Comparison of ENCODE assay signal across 1 cellular context in the genomic region with DNA sequence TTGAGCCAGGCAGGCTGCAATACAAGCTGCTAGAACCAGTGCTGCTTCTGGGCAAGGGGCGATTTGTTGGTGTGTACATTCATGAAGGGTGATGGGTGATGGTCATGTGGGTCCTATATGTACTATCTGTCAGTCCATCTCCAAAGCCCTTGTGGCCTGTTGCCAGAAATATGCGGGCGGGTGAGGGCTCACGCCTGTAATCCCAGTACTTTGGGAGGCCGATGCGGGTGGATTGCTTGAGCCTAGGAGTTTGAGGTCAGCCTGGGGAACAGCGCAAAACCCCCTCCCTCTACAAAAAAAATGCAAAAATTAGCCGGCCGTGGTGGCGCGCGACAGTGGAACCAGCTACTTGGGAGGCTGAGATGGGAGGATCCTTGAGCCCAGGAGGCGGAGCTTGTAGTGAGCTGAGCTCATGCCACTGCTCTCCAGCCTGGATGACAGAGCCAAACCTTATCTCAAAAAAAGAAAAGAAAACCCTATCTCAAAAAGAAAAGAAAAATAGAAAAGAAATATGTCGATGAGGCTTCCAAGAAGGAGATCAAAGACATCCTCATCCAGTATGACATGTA.
TF ChIP-seq lines count a peak whose summit lies in the region.

No MANE protein-coding gene starts in this region.

TF ChIP-seq in K562, 482 proteins besides CTCF, POLR2A, EP300 and RAD21:
- TF ChIP-seq TGIF2 (CRISPR knock-in tag; IDR thresholded peaks at IDR 0.05) (no peak), C11orf30 (IDR thresholded peaks at IDR 0.05; ENCODE audit: low read depth) (peak; percentile 36; the same call in 1 of the 2 replicates), DPF2 (IDR thresholded peaks at IDR 0.05) (0 out of 2 replicates have a peak, but pooled peaks have one; percentile 27), TAF1 (IDR thresholded peaks at IDR 0.05; ENCODE audit: control insufficient read depth, extremely low read depth, insufficient read depth, low read length, severe bottlenecking) (no peak), NFE2 (IDR thresholded peaks at IDR 0.05; ENCODE audit: low read depth) (0 out of 2 replicates have a peak, but pooled peaks have one; percentile 28), KHSRP (IDR thresholded peaks at IDR 0.05) (no peak), NFIC (IDR thresholded peaks at IDR 0.05) (peak; percentile 64), MAFG (tag; conservative IDR thresholded peaks at IDR 0.05) (0 out of 2 replicates have a peak, but pooled peaks have one; percentile 18), ZC3H11A (IDR thresholded peaks at IDR 0.05; ENCODE audit: low read depth, low read length) (no peak)
- TF ChIP-seq, protein P1, sequence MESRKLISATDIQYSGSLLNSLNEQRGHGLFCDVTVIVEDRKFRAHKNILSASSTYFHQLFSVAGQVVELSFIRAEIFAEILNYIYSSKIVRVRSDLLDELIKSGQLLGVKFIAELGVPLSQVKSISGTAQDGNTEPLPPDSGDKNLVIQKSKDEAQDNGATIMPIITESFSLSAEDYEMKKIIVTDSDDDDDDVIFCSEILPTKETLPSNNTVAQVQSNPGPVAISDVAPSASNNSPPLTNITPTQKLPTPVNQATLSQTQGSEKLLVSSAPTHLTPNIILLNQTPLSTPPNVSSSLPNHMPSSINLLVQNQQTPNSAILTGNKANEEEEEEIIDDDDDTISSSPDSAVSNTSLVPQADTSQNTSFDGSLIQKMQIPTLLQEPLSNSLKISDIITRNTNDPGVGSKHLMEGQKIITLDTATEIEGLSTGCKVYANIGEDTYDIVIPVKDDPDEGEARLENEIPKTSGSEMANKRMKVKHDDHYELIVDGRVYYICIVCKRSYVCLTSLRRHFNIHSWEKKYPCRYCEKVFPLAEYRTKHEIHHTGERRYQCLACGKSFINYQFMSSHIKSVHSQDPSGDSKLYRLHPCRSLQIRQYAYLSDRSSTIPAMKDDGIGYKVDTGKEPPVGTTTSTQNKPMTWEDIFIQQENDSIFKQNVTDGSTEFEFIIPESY (CRISPR knock-in tag; IDR thresholded peaks at IDR 0.05): no peak
- TF ChIP-seq, protein P2, sequence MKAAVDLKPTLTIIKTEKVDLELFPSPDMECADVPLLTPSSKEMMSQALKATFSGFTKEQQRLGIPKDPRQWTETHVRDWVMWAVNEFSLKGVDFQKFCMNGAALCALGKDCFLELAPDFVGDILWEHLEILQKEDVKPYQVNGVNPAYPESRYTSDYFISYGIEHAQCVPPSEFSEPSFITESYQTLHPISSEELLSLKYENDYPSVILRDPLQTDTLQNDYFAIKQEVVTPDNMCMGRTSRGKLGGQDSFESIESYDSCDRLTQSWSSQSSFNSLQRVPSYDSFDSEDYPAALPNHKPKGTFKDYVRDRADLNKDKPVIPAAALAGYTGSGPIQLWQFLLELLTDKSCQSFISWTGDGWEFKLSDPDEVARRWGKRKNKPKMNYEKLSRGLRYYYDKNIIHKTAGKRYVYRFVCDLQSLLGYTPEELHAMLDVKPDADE (conservative IDR thresholded peaks at IDR 0.05; ENCODE audit: control insufficient read depth, low read depth, low read length): no peak
